ENCODE assay signal across 19 cellular contexts in genomic region chr20:33878583-33878982, GRCh38.
DNase-seq lines count a peak whose midpoint lies in the region; ATAC-seq and TF ChIP-seq lines count a peak whose summit lies in the region.
"Had no signal": no experiment of that assay in that cellular context is flagged by ENCODE, and none has a peak within 500 bp of the region (broad histone marks: within the 10 kb centered on the region; RNA-seq: fewer than 3 reads in every experiment).

No MANE protein-coding gene starts in this region.

- POLR2A ChIA-PET in PC-3 (lab: Charles Lee; ENCODE audit: unreplicated experiment): no interaction called here

- H3K4me3 Mint-ChIP-seq in Calu3 (ENCODE audit: low read depth, unreplicated experiment) (no peak overlapping the region), neural progenitor cell (no peak overlapping the region)
- H3K4me3 Mint-ChIP-seq: CD14-positive monocyte; CD4-positive, alpha-beta memory T cell; CD4-positive, CD25-positive, alpha-beta regulatory T cell; CD8-positive, alpha-beta memory T cell had no signal

- no peak for ATAC-seq in PC-3
- no peak for ATAC-seq in HG02610 (IDR thresholded peaks at IDR 0.05; ENCODE audit: unreplicated experiment)
- no peak for ATAC-seq in GM19467 (IDR thresholded peaks at IDR 0.05; ENCODE audit: unreplicated experiment)
- ATAC-seq: A549 had no signal

- no TSS peak for BruUV-seq in Calu3 (replicated peaks; lab: Mats Ljungman, UMichigan)
- no TSS peak for BruUV-seq in PC-3 (replicated peaks; lab: Mats Ljungman, UMichigan)

- peak overlapping the region; percentile 1; the same call in 1 of the 2 replicates for H3K4me2 ChIP-seq in KMS-11
- no peak overlapping the region for H3K4me2 ChIP-seq in SU-DHL-6 (ENCODE audit: low read depth, low read length, poor library complexity, severe bottlenecking)
- H3K4me2 ChIP-seq in neural progenitor cell: no peak overlapping the region
- no peak overlapping the region for H3K4me2 ChIP-seq in PC-3 (ENCODE audit: low read length)
- H3K4me2 ChIP-seq: A549, BLaER1 had no signal

- H3K9me3 ChIP-seq in SU-DHL-6 (ENCODE audit: insufficient read depth, low read length) (peaks cover 7% of the 10 kb centered on the region; the same call in 1 of the 2 replicates), neural progenitor cell (ENCODE audit: low read depth) (no peaks in the 10 kb centered on the region), PC-3 (ENCODE audit: low read length) (peaks cover 11% of the 10 kb centered on the region; the same call in 1 of the 2 replicates)
- H3K9me3 ChIP-seq: BE2C had no signal

- H3K9ac ChIP-seq in KMS-11 (no peak overlapping the region), SU-DHL-6 (ENCODE audit: low read length) (no peak overlapping the region), neural progenitor cell (no peak overlapping the region), PC-3 (ENCODE audit: low read length) (no peak overlapping the region)
- H3K9ac ChIP-seq: BLaER1 had no signal

- H3K27me3 Mint-ChIP-seq in Calu3 (ENCODE audit: unreplicated experiment) (no peaks in the 10 kb centered on the region), neural progenitor cell (ENCODE audit: insufficient read depth, low read depth) (peaks cover 2% of the 10 kb centered on the region)

- H3K27ac ChIP-seq in KMS-11 (peak overlapping the region; percentile 27; the same call in 1 of the 2 replicates), SU-DHL-6 (ENCODE audit: low read depth, low read length) (peak overlapping the region; percentile 52), neural progenitor cell (no peak overlapping the region), PC-3 (ENCODE audit: low read length) (no peak overlapping the region)
- H3K27ac ChIP-seq: 22Rv1, A549, BLaER1 had no signal

- H3K9me2 ChIP-seq in SU-DHL-6 (replicated peaks; ENCODE audit: insufficient read depth, low read length): no peaks in the 10 kb centered on the region
- no peaks in the 10 kb centered on the region for H3K9me2 ChIP-seq in PC-3 (replicated peaks; ENCODE audit: low read length)

- H4K20me1 ChIP-seq in KMS-11 (ENCODE audit: insufficient read depth) (no peaks in the 10 kb centered on the region), SU-DHL-6 (ENCODE audit: low read depth, low read length) (no peaks in the 10 kb centered on the region), neural progenitor cell (ENCODE audit: low read depth) (no peaks in the 10 kb centered on the region), PC-3 (ENCODE audit: low read length) (no peaks in the 10 kb centered on the region)
- H4K20me1 ChIP-seq: BLaER1 had no signal

- DNase-seq in Calu3: no peak
- DNase-seq in neural progenitor cell (ENCODE audit: low spot score): no peak
- no peak for DNase-seq in PC-3
- DNase-seq: BE2C; C1 segment of cervical spinal cord; CD4-positive, alpha-beta memory T cell; CD4-positive, CD25-positive, alpha-beta regulatory T cell; CD8-positive, alpha-beta memory T cell; COR-L47; EL; GDM1 had no signal

- no peaks in the 10 kb centered on the region for H3K36me3 ChIP-seq in KMS-11 (ENCODE audit: insufficient read depth)
- no peaks in the 10 kb centered on the region for H3K36me3 ChIP-seq in SU-DHL-6 (ENCODE audit: low read length)
- H3K36me3 ChIP-seq in neural progenitor cell: no peaks in the 10 kb centered on the region
- no peaks in the 10 kb centered on the region for H3K36me3 ChIP-seq in PC-3 (ENCODE audit: low read depth, low read length)
- H3K36me3 ChIP-seq: BE2C, BLaER1 had no signal

- H3K4me1 Mint-ChIP-seq in Calu3 (ENCODE audit: low read depth, unreplicated experiment) (peaks cover 2% of the 10 kb centered on the region), neural progenitor cell (no peaks in the 10 kb centered on the region)

- H3K4me1 ChIP-seq in KMS-11 (ENCODE audit: low read depth, poor library complexity, severe bottlenecking) (peaks cover 77% of the 10 kb centered on the region), neural progenitor cell (peaks cover 5% of the 10 kb centered on the region), PC-3 (ENCODE audit: insufficient read depth, low read length) (no peaks in the 10 kb centered on the region)
- H3K4me1 ChIP-seq: A549, BE2C had no signal

- H3F3A ChIP-seq in SU-DHL-6 (ENCODE audit: insufficient read depth) (peaks cover 53% of the 10 kb centered on the region), neural progenitor cell (ENCODE audit: low read depth) (peaks cover 6% of the 10 kb centered on the region), PC-3 (ENCODE audit: low read length, unreplicated experiment) (no peaks in the 10 kb centered on the region)

- no peaks in the 10 kb centered on the region for H3K79me2 ChIP-seq in KMS-11 (ENCODE audit: insufficient read depth, low read depth)
- H3K79me2 ChIP-seq in SU-DHL-6 (ENCODE audit: insufficient read depth, low read length): no peaks in the 10 kb centered on the region
- H3K79me2 ChIP-seq in neural progenitor cell (ENCODE audit: low read depth): no peaks in the 10 kb centered on the region
- H3K79me2 ChIP-seq in PC-3 (ENCODE audit: low read length): no peaks in the 10 kb centered on the region

- H3K4me3 ChIP-seq in KMS-11 (IDR thresholded peaks at IDR 0.05; ENCODE audit: insufficient read depth, low read depth, low read length) (no peak overlapping the region), SU-DHL-6 (ENCODE audit: insufficient read depth, low read length, poor library complexity, severe bottlenecking) (no peak overlapping the region), neural progenitor cell (no peak overlapping the region), PC-3 (ENCODE audit: low read length) (no peak overlapping the region)
- H3K4me3 ChIP-seq: A549, BLaER1 had no signal

- H3K9me3 Mint-ChIP-seq in Calu3 (ENCODE audit: low read depth, unreplicated experiment): peaks cover 10% of the 10 kb centered on the region
- peaks cover 18% of the 10 kb centered on the region for H3K9me3 Mint-ChIP-seq in neural progenitor cell

- H3K27me3 ChIP-seq in KMS-11 (ENCODE audit: insufficient read depth, low read depth) (no peaks in the 10 kb centered on the region), SU-DHL-6 (ENCODE audit: low read length) (no peaks in the 10 kb centered on the region), neural progenitor cell (no peaks in the 10 kb centered on the region), PC-3 (ENCODE audit: low read length) (no peaks in the 10 kb centered on the region)
- H3K27me3 ChIP-seq: BE2C, BLaER1 had no signal

- CTCF ChIA-PET in Calu3 (lab: Charles Lee) (interaction anchor here (0.8 kb wide), 1 partner anchor 16 kb away, joined by 4 read pairs; no protein-coding TSS in a partner anchor), PC-3 (lab: Charles Lee) (no interaction called here)

- H3K36me3 Mint-ChIP-seq in Calu3 (ENCODE audit: insufficient read depth, unreplicated experiment) (peaks cover 5% of the 10 kb centered on the region), neural progenitor cell (no peaks in the 10 kb centered on the region)
- H3K36me3 Mint-ChIP-seq: CD14-positive monocyte had no signal

- peak overlapping the region; percentile 6 for H3K27ac Mint-ChIP-seq in Calu3 (ENCODE audit: unreplicated experiment)
- H3K27ac Mint-ChIP-seq in neural progenitor cell: peak overlapping the region; percentile 76
- H3K27ac Mint-ChIP-seq: CD14-positive monocyte; CD4-positive, alpha-beta memory T cell; CD4-positive, CD25-positive, alpha-beta regulatory T cell; CD8-positive, alpha-beta memory T cell had no signal

- no peak for TF ChIP-seq CTCF in Calu3 (IDR thresholded peaks at IDR 0.05; ENCODE audit: unreplicated experiment)
- TF ChIP-seq CTCF in KMS-11 (conservative IDR thresholded peaks at IDR 0.05; ENCODE audit: low read depth, low read length): no peak
- no peak for TF ChIP-seq CTCF in SU-DHL-6 (IDR thresholded peaks at IDR 0.05; ENCODE audit: insufficient read depth, low read length, poor library complexity, severe bottlenecking)
- TF ChIP-seq CTCF in neural progenitor cell (IDR thresholded peaks at IDR 0.05): no peak
- TF ChIP-seq CTCF in PC-3 (conservative IDR thresholded peaks at IDR 0.05; ENCODE audit: low read depth, low read length): no peak

- intact Hi-C loops in Calu3 (cut with micrococcal nuclease; ENCODE audit: unreplicated experiment): no loop called here
- intact Hi-C loops in PC-3 (cut with micrococcal nuclease): no loop called here

- no peak overlapping the region; the same call in 1 of the 2 replicates for H2AFZ ChIP-seq in KMS-11 (ENCODE audit: low read depth)
- no peak overlapping the region for H2AFZ ChIP-seq in SU-DHL-6 (ENCODE audit: low read depth, low read length, severe bottlenecking)
- H2AFZ ChIP-seq in neural progenitor cell (replicated peaks): no peak overlapping the region
- no peak overlapping the region for H2AFZ ChIP-seq in PC-3 (ENCODE audit: low read length)

Comparison
In these comparisons a context has a peak if more than half of its experiments do, and no peak if none do; other contexts are left out.
1. H3K27ac ChIP-seq: peak in KMS-11 (single experiment) and SU-DHL-6 (single experiment); none in neural progenitor cell (single experiment) and PC-3 (single experiment).